In genomic region chr6:43629505-43630300, GRCh38 we compare ENCODE assay signal across 1 cellular context.
TF ChIP-seq lines count a peak whose summit lies in the region.

No MANE protein-coding gene starts in this region.

TF ChIP-seq in K562, 482 proteins besides CTCF, POLR2A, EP300 and RAD21 (continued from another document and continues in another):
- peak; percentile 83 for TF ChIP-seq PRDM10 (IDR thresholded peaks at IDR 0.05; ENCODE audit: partially characterized antibody)
- TF ChIP-seq STAT6 (CRISPR knock-in tag; IDR thresholded peaks at IDR 0.05): no peak
- peak; percentile 56; the same call in 1 of the 2 replicates for TF ChIP-seq JUN (IDR thresholded peaks at IDR 0.05; ENCODE audit: borderline replicate concordance, low read depth, low read length)
- TF ChIP-seq JUN (CRISPR knock-in tag; IDR thresholded peaks at IDR 0.05; ENCODE audit: borderline replicate concordance): 0 out of 2 replicates have a peak, but pooled peaks have one; percentile 16
- TF ChIP-seq ZC3H4 (CRISPR knock-in tag; IDR thresholded peaks at IDR 0.05; ENCODE audit: borderline replicate concordance): no peak
- TF ChIP-seq THRAP3 (IDR thresholded peaks at IDR 0.05; ENCODE audit: borderline replicate concordance): no peak
- TF ChIP-seq FOXP4 (CRISPR knock-in tag; IDR thresholded peaks at IDR 0.05; ENCODE audit: borderline replicate concordance): no peak
- no peak for TF ChIP-seq ETS2 (tag; IDR thresholded peaks at IDR 0.05; ENCODE audit: borderline replicate concordance, poor library complexity, severe bottlenecking)
- TF ChIP-seq BCLAF1 (IDR thresholded peaks at IDR 0.05; ENCODE audit: borderline replicate concordance in 1 of 2, control insufficient read depth in 1 of 2, low read depth in 2 of 2, low read length in 1 of 2): 0 out of 4 replicates have a peak, but pooled peaks of 1 of the 2 experiments have one; percentile 58
- TF ChIP-seq CBX8 (IDR thresholded peaks at IDR 0.05; ENCODE audit: borderline replicate concordance, extremely low read depth, low read depth, low read length, poor library complexity, severe bottlenecking): no peak
- no peak for TF ChIP-seq HDGF (IDR thresholded peaks at IDR 0.05)
- peak; percentile 90; the same call in 1 of the 2 replicates for TF ChIP-seq ZFPM2 (CRISPR knock-in tag; IDR thresholded peaks at IDR 0.05)
- TF ChIP-seq CHCHD3 (CRISPR knock-in tag; IDR thresholded peaks at IDR 0.05): no peak
- TF ChIP-seq RHOXF2B (CRISPR knock-in tag; conservative IDR thresholded peaks at IDR 0.05): peak; percentile 78; the same call in 1 of the 2 replicates
- TF ChIP-seq FOXM1 (IDR thresholded peaks at IDR 0.05; ENCODE audit: low read depth): peak; percentile 99
- peak; percentile 98 for TF ChIP-seq FOXM1 (CRISPR knock-in tag; IDR thresholded peaks at IDR 0.05; ENCODE audit: low read depth)
- TF ChIP-seq ZNF76 (CRISPR knock-in tag; IDR thresholded peaks at IDR 0.05; ENCODE audit: borderline replicate concordance): no peak
- TF ChIP-seq SAFB (IDR thresholded peaks at IDR 0.05; ENCODE audit: borderline replicate concordance, low read depth, low read length): no peak
- TF ChIP-seq ZC3H11A (IDR thresholded peaks at IDR 0.05; ENCODE audit: low read depth, low read length): no peak
- no peak for TF ChIP-seq ATF2 (CRISPR knock-in tag; IDR thresholded peaks at IDR 0.05)
- TF ChIP-seq SOX6 (IDR thresholded peaks at IDR 0.05): peak; percentile 44; the same call in 1 of the 2 replicates
- no peak for TF ChIP-seq ZNF316 (IDR thresholded peaks at IDR 0.05)
- TF ChIP-seq NCOA1 (IDR thresholded peaks at IDR 0.05; ENCODE audit: low read depth): peak; percentile 14; the same call in 1 of the 2 replicates
- TF ChIP-seq PBX2 (CRISPR knock-in tag; IDR thresholded peaks at IDR 0.05; ENCODE audit: low read depth): no peak
- TF ChIP-seq PBX2 (tag; conservative IDR thresholded peaks at IDR 0.05; ENCODE audit: low read depth): no peak
- no peak; the same call in 1 of the 2 replicates for TF ChIP-seq MTF1 (CRISPR knock-in tag; IDR thresholded peaks at IDR 0.05; ENCODE audit: borderline replicate concordance)
- TF ChIP-seq KDM4B (IDR thresholded peaks at IDR 0.05; ENCODE audit: borderline replicate concordance in 2 of 2, low read depth in 1 of 2): 0 out of 4 replicates have a peak, but pooled peaks of 1 of the 2 experiments have one; percentile 40
- TF ChIP-seq DACH1 (IDR thresholded peaks at IDR 0.05; ENCODE audit: partially characterized antibody): no peak
- peak; percentile 64; the same call in 1 of the 2 replicates for TF ChIP-seq ZNF511 (CRISPR knock-in tag; IDR thresholded peaks at IDR 0.05)
- peak; percentile 16; the same call in 1 of the 2 replicates for TF ChIP-seq ZNF175 (CRISPR knock-in tag; IDR thresholded peaks at IDR 0.05; ENCODE audit: low read depth)
- TF ChIP-seq FOXA3 (CRISPR knock-in tag; conservative IDR thresholded peaks at IDR 0.05 in 1 of 2, IDR thresholded peaks at IDR 0.05 in 1 of 2): no peak
- no peak for TF ChIP-seq ZNF408 (CRISPR knock-in tag; IDR thresholded peaks at IDR 0.05; ENCODE audit: low read depth)
- peak; percentile 87 to 92 for TF ChIP-seq E2F6 (IDR thresholded peaks at IDR 0.05; ENCODE audit: borderline replicate concordance in 1 of 2, extremely low read depth in 1 of 2, insufficient read depth in 1 of 2, insufficient read length in 1 of 2, low read depth in 1 of 2, low read length in 1 of 2, poor library complexity in 1 of 2, severe bottlenecking in 1 of 2)
- no peak for TF ChIP-seq NCOA4 (IDR thresholded peaks at IDR 0.05; ENCODE audit: partially characterized antibody)
- TF ChIP-seq HDAC3 (IDR thresholded peaks at IDR 0.05; ENCODE audit: borderline replicate concordance, partially characterized antibody): no peak
- TF ChIP-seq GTF2A2 (tag; IDR thresholded peaks at IDR 0.05): peak; percentile 45; the same call in 1 of the 2 replicates
- TF ChIP-seq PTTG1 (tag; IDR thresholded peaks at IDR 0.05; ENCODE audit: low read depth): no peak
- TF ChIP-seq MAFG (tag; conservative IDR thresholded peaks at IDR 0.05): no peak
- no peak for TF ChIP-seq MTA1 (IDR thresholded peaks at IDR 0.05; ENCODE audit: borderline replicate concordance)
- no peak for TF ChIP-seq HNRNPL (IDR thresholded peaks at IDR 0.05; ENCODE audit: low read depth, low read length)
- TF ChIP-seq RCOR1 (IDR thresholded peaks at IDR 0.05; ENCODE audit: borderline replicate concordance in 1 of 2, low read depth in 2 of 2, low read length in 2 of 2): peak in 1 of 2 experiments; percentile 76; a peak in 2 of 4 replicates
- no peak for TF ChIP-seq TAF15 (IDR thresholded peaks at IDR 0.05; ENCODE audit: low read depth, low read length)
- no peak for TF ChIP-seq PTBP1 (IDR thresholded peaks at IDR 0.05; ENCODE audit: low read depth, low read length)
- TF ChIP-seq ZNF444 (CRISPR knock-in tag; IDR thresholded peaks at IDR 0.05): no peak; the same call in 1 of the 2 replicates
- no peak for TF ChIP-seq ZBTB12 (CRISPR knock-in tag; IDR thresholded peaks at IDR 0.05)
- no peak for TF ChIP-seq ZNF174 (CRISPR knock-in tag; IDR thresholded peaks at IDR 0.05)
